Comparison of ENCODE assay signal across 8 cellular contexts in genomic region chr5:59188415-59189225, GRCh38.
A peak's percentile ranks its signal among the peaks of the same experiment; 100 is the strongest.
DNase-seq lines count a peak whose midpoint lies in the region; ATAC-seq and TF ChIP-seq lines count a peak whose summit lies in the region.

No MANE protein-coding gene starts in this region.

- no peaks in the 10 kb centered on the region for H3K9me3 ChIP-seq in CD8-positive, alpha-beta T cell (ENCODE audit: low read length)
- no peaks in the 10 kb centered on the region for H3K9me3 ChIP-seq in neutrophil

- peaks cover 14% of the 10 kb centered on the region for H3K27me3 Mint-ChIP-seq in CD8-positive, alpha-beta T cell (ENCODE audit: low read depth)

- no peaks in the 10 kb centered on the region for H3K79me2 ChIP-seq in KMS-11 (ENCODE audit: insufficient read depth, low read depth)

- H3K4me3 Mint-ChIP-seq in CD8-positive, alpha-beta T cell: peak overlapping the region; percentile 5

- H3K36me3 ChIP-seq in CD8-positive, alpha-beta T cell (ENCODE audit: insufficient read depth, low read length): no peaks in the 10 kb centered on the region
- H3K36me3 ChIP-seq in KMS-11 (ENCODE audit: insufficient read depth) (no peaks in the 10 kb centered on the region), neutrophil (peaks cover 11% of the 10 kb centered on the region)

- CTCF ChIA-PET in CD8-positive, alpha-beta T cell (lab: Charles Lee): interaction anchor here (0.6 to 4.9 kb wide), 45 partner anchors 9 to 1504 kb away, joined by 3 to 67 read pairs (median 6); no protein-coding TSS in a partner anchor

- no peaks in the 10 kb centered on the region for H3K9me3 Mint-ChIP-seq in CD8-positive, alpha-beta T cell

- peak; percentile 8 to 69 (median 54) for DNase-seq in CD8-positive, alpha-beta T cell
- DNase-seq in SIG-M5 treated with dmso at 0.1 percent for 504 hours (lab: John Stamatoyannopoulos, UW; ENCODE audit: unreplicated experiment) (peak; percentile 74), activated gamma-delta T cell treated with Interleukin-2 at 50 U/mL for 16 hours (peak; percentile 47), foreskin keratinocyte (peak in 1 of 2 donors; percentile 32), superior temporal gyrus (ENCODE audit: extremely low spot score) (peak; percentile 90)

- H3K27ac Mint-ChIP-seq in CD8-positive, alpha-beta T cell: no peak overlapping the region

- peak; percentile 79 for ATAC-seq in CD8-positive, alpha-beta T cell
- peak; percentile 75 for ATAC-seq in GM21367 (IDR thresholded peaks at IDR 0.05; ENCODE audit: unreplicated experiment)
- peak; percentile 74 for ATAC-seq in foreskin keratinocyte

- H3K9ac ChIP-seq in KMS-11: peak overlapping the region; percentile 30; the same call in 1 of the 2 replicates

- H4K20me1 ChIP-seq in KMS-11 (ENCODE audit: insufficient read depth): no peaks in the 10 kb centered on the region

- no peak overlapping the region for H3K27ac ChIP-seq in CD8-positive, alpha-beta T cell (ENCODE audit: low read depth, low read length)
- H3K27ac ChIP-seq in KMS-11 (peak overlapping the region; percentile 17; the same call in 1 of the 2 replicates), foreskin keratinocyte (no peak overlapping the region), neutrophil (no peak overlapping the region)

- H3K4me3 ChIP-seq in CD8-positive, alpha-beta T cell (ENCODE audit: low read depth, low read length): no peak overlapping the region
- no peak overlapping the region for H3K4me3 ChIP-seq in KMS-11 (IDR thresholded peaks at IDR 0.05; ENCODE audit: insufficient read depth, low read depth, low read length)
- no peak overlapping the region for H3K4me3 ChIP-seq in neutrophil (ENCODE audit: low read depth in 1 of 2, low read length in 1 of 2)

- no peaks in the 10 kb centered on the region for H3K36me3 Mint-ChIP-seq in CD8-positive, alpha-beta T cell

- H3K4me1 Mint-ChIP-seq in CD8-positive, alpha-beta T cell (ENCODE audit: low read depth): peaks cover 3% of the 10 kb centered on the region

- TF ChIP-seq CTCF in CD8-positive, alpha-beta T cell (IDR thresholded peaks at IDR 0.05): peak; percentile 98
- TF ChIP-seq CTCF in KMS-11 (conservative IDR thresholded peaks at IDR 0.05; ENCODE audit: low read depth, low read length) (peak; percentile 97), foreskin keratinocyte (conservative IDR thresholded peaks at IDR 0.05) (peak; percentile 88), neutrophil (IDR thresholded peaks at IDR 0.05) (peak; percentile 72)

- H3K4me2 ChIP-seq in KMS-11: peak overlapping the region; percentile 78

- intact Hi-C loops in CD8-positive, alpha-beta T cell (cut with DNase I, micrococcal nuclease): loop anchor here (1.0 to 10.0 kb wide), 5 partner anchors 179 to 1486 kb away; no protein-coding TSS in a partner anchor

- H2AFZ ChIP-seq in KMS-11 (ENCODE audit: low read depth): peak overlapping the region; percentile 58

- H3K27me3 ChIP-seq in CD8-positive, alpha-beta T cell (ENCODE audit: insufficient read depth, low read length): no peaks in the 10 kb centered on the region
- H3K27me3 ChIP-seq in KMS-11 (ENCODE audit: insufficient read depth, low read depth) (no peaks in the 10 kb centered on the region), foreskin keratinocyte (no peaks in the 10 kb centered on the region), neutrophil (no peaks in the 10 kb centered on the region)

- no peaks in the 10 kb centered on the region for H3K4me1 ChIP-seq in CD8-positive, alpha-beta T cell (ENCODE audit: insufficient read depth, low read length)
- H3K4me1 ChIP-seq in KMS-11 (ENCODE audit: low read depth, poor library complexity, severe bottlenecking) (peaks cover 31% of the 10 kb centered on the region), foreskin keratinocyte (peaks cover 4% of the 10 kb centered on the region), neutrophil (ENCODE audit: control insufficient read depth in 1 of 2, insufficient read depth in 1 of 2, low read depth in 1 of 2, low read length in 1 of 2) (peaks cover 0 to 8% of the 10 kb centered on the region in 2 experiments)

- POLR2A ChIA-PET in CD8-positive, alpha-beta T cell (lab: Charles Lee): interaction anchor here (1.3 kb wide), 1 partner anchor 192 kb away, joined by 3 read pairs; no protein-coding TSS in a partner anchor
